In genomic region chr4:77861500-77861899, GRCh38 we compare ENCODE assay signal across 8 cellular contexts. TPM values are rescaled to one million over a fixed set of nuclear protein-coding genes. Genes with fewer than 3 reads are reported as not detected.
A peak's percentile ranks its signal among the peaks of the same experiment; 100 is the strongest.
DNase-seq lines count a peak whose midpoint lies in the region; ATAC-seq, FAIRE-seq and TF ChIP-seq lines count a peak whose summit lies in the region.

No MANE protein-coding gene starts in this region.

- peaks cover 7 to 15% of the 10 kb centered on the region in 2 experiments for H3K79me1 ChIP-seq in IMR-90 (ENCODE audit: low read depth in 1 of 2, low read length in 2 of 2)

- no peak overlapping the region; the same call in 1 of the 2 replicates for H3K18ac ChIP-seq in IMR-90 (ENCODE audit: low read depth, low read length)

- H2AK9ac ChIP-seq in IMR-90 (replicated peaks; ENCODE audit: low read depth, low read length, poor library complexity): no peak overlapping the region

- peak overlapping the region; percentile 86 to 99 for H3K4me3 Mint-ChIP-seq in CD14-positive monocyte
- peak overlapping the region; percentile 99 for H3K4me3 Mint-ChIP-seq in natural killer cell treated with Interleukin-12 subunit alpha and Interleukin-12 subunit beta and Interleukin-15 and Interleukin-18, amount 100 ng/mL, for 72 hours

- dilution Hi-C loops in IMR-90 (cut with HindIII; ENCODE audit: low sequenced_read_pairs, unreplicated experiment): no loop called here

- H2BK20ac ChIP-seq in IMR-90 (ENCODE audit: low read depth, low read length): no peak overlapping the region

- no peaks in the 10 kb centered on the region for H3K9me3 ChIP-seq in IMR-90 (ENCODE audit: control insufficient read depth, insufficient read depth, low read length)

- CTCF ChIA-PET in IMR-90 (lab: Yijun Ruan, JAX): interaction anchor here (1.0 to 1.1 kb wide), 2 partner anchors 12 to 181 kb away, joined by 3 to 6 read pairs; no protein-coding TSS in a partner anchor

- peak overlapping the region; percentile 41; the same call in 2 of the 3 replicates for H2BK15ac ChIP-seq in IMR-90 (ENCODE audit: low read depth, low read length)

- peak overlapping the region; percentile 83; the same call in 1 of the 2 replicates for H3K4ac ChIP-seq in IMR-90 (ENCODE audit: low read depth, low read length)

- intact Hi-C loops in CD14-positive monocyte (cut with micrococcal nuclease): no loop called here
- intact Hi-C loops in IMR-90 (cut with micrococcal nuclease): loop anchor here (5.0 to 10.0 kb wide), 2 partner anchors 61 to 477 kb away; no protein-coding TSS in a partner anchor

- peaks cover 0 to 2% (median 0%) of the 10 kb centered on the region in 7 donors for H3K9me3 Mint-ChIP-seq in CD14-positive monocyte
- H3K9me3 Mint-ChIP-seq in natural killer cell treated with Interleukin-12 subunit alpha and Interleukin-12 subunit beta and Interleukin-15 and Interleukin-18, amount 100 ng/mL, for 72 hours: no peaks in the 10 kb centered on the region

- POLR2A ChIA-PET in IMR-90 (lab: Charles Lee; ENCODE audit: unreplicated experiment): no interaction called here

- in situ Hi-C loops in IMR-90 (cut with MboI; ENCODE audit: low sequenced_read_pairs): loop anchor here (25.0 kb wide), 1 partner anchor 474 kb away; no protein-coding TSS in a partner anchor

- WGBS in IMR-90 (ENCODE audit: extremely low coverage in 2 of 2, insufficient read length in 1 of 2), 2 experiments: no CpG with 5 or more reads among the region's 1 CpG

- H3K27ac ChIP-seq in IMR-90 (ENCODE audit: insufficient read depth, low read length): no peak overlapping the region; the same call in 1 of the 2 replicates

- ATAC-seq in IMR-90 (ENCODE audit: low read depth): no peak
- peak in 1 of 2 donors; percentile 69 for ATAC-seq in natural killer cell treated with Interleukin-12 subunit alpha and Interleukin-12 subunit beta and Interleukin-15 and Interleukin-18, amount 100 ng/mL, for 72 hours

- no TSS peak for BruUV-seq in IMR-90 (replicated peaks; lab: Mats Ljungman, UMichigan)

- peak overlapping the region; percentile 75; the same call in 1 of the 2 replicates for H3K23ac ChIP-seq in IMR-90 (ENCODE audit: low read depth, low read length)

- H3K27ac Mint-ChIP-seq in CD14-positive monocyte: peak overlapping the region; percentile 98 to 99 (median 99)
- peak overlapping the region; percentile 99 to 100 for H3K27ac Mint-ChIP-seq in natural killer cell treated with Interleukin-12 subunit alpha and Interleukin-12 subunit beta and Interleukin-15 and Interleukin-18, amount 100 ng/mL, for 72 hours

- peak overlapping the region; percentile 71; the same call in 1 of the 2 replicates for H3K14ac ChIP-seq in IMR-90 (replicated peaks; ENCODE audit: low read depth, low read length)

- peaks cover 6 to 10% of the 10 kb centered on the region in 2 donors for H3K36me3 Mint-ChIP-seq in CD14-positive monocyte
- peaks cover 12% of the 10 kb centered on the region for H3K36me3 Mint-ChIP-seq in natural killer cell treated with Interleukin-12 subunit alpha and Interleukin-12 subunit beta and Interleukin-15 and Interleukin-18, amount 100 ng/mL, for 72 hours

- H3K9ac ChIP-seq in IMR-90 (ENCODE audit: low read depth, low read length): peak overlapping the region; percentile 72; the same call in 1 of the 2 replicates

- FAIRE-seq in bronchial epithelial cell (lab: Jason Lieb, UNC): no peak

- H3K36me3 ChIP-seq in IMR-90 (ENCODE audit: control insufficient read depth, insufficient read depth, low read length): no peaks in the 10 kb centered on the region; the same call in 1 of the 2 replicates
- no peaks in the 10 kb centered on the region for H3K36me3 ChIP-seq in bronchial epithelial cell (ENCODE audit: control insufficient read depth, insufficient read depth, low read length)

- H3K4me3 ChIP-seq in IMR-90 (ENCODE audit: insufficient read depth, low read depth, low read length) (peak overlapping the region; percentile 66; the same call in 1 of the 2 replicates), bronchial epithelial cell (ENCODE audit: low read depth, low read length) (peak overlapping the region; percentile 92)

- no peak for TF ChIP-seq RAD21 in IMR-90 (IDR thresholded peaks at IDR 0.05; ENCODE audit: low read length)

- TF ChIP-seq CTCF in CD14-positive monocyte (IDR thresholded peaks at IDR 0.05): no peak
- TF ChIP-seq CTCF in IMR-90 (conservative IDR thresholded peaks at IDR 0.05; ENCODE audit: low read depth, low read length): no peak
- no peak for TF ChIP-seq CTCF in bronchial epithelial cell (IDR thresholded peaks at IDR 0.05; ENCODE audit: insufficient read depth, low read length, severe bottlenecking)

- H3K4me2 ChIP-seq in IMR-90 (ENCODE audit: low read depth, low read length): peak overlapping the region; percentile 81; the same call in 1 of the 2 replicates

- peaks cover 36% of the 10 kb centered on the region for H3K4me1 Mint-ChIP-seq in CD14-positive monocyte
- H3K4me1 Mint-ChIP-seq in natural killer cell treated with Interleukin-12 subunit alpha and Interleukin-12 subunit beta and Interleukin-15 and Interleukin-18, amount 100 ng/mL, for 72 hours (ENCODE audit: low read depth in 2 of 2): peaks cover 44 to 65% of the 10 kb centered on the region in 2 donors

- peak overlapping the region; percentile 88 to 100 for H4K8ac ChIP-seq in IMR-90 (ENCODE audit: low read depth in 2 of 2, low read length in 2 of 2)

- peak overlapping the region; percentile 69 for H3K56ac ChIP-seq in IMR-90 (ENCODE audit: extremely low read depth, insufficient read depth, low read length)

- H3K27me3 Mint-ChIP-seq in CD14-positive monocyte (ENCODE audit: low read depth in 3 of 3): peaks cover 0 to 3% (median 0%) of the 10 kb centered on the region in 3 donors
- no peaks in the 10 kb centered on the region for H3K27me3 Mint-ChIP-seq in natural killer cell treated with Interleukin-12 subunit alpha and Interleukin-12 subunit beta and Interleukin-15 and Interleukin-18, amount 100 ng/mL, for 72 hours

- peak overlapping the region; percentile 91 for H2AFZ ChIP-seq in IMR-90 (replicated peaks; ENCODE audit: low read length, poor library complexity)

- H2BK120ac ChIP-seq in IMR-90 (ENCODE audit: low read depth, low read length): 0 out of 2 replicates have a peak overlapping the region, but pooled peaks have one; percentile 35

- H3K4me1 ChIP-seq in IMR-90 (ENCODE audit: control insufficient read depth, insufficient read depth, low read length): peaks cover 1% of the 10 kb centered on the region; the same call in 1 of the 2 replicates

- no peaks in the 10 kb centered on the region for H4K20me1 ChIP-seq in IMR-90 (ENCODE audit: insufficient read depth, low read length)

- H2BK5ac ChIP-seq in IMR-90 (ENCODE audit: low read depth, low read length, poor library complexity, severe bottlenecking): peak overlapping the region; percentile 94

- no peaks in the 10 kb centered on the region for H3K9me1 ChIP-seq in IMR-90 (ENCODE audit: insufficient read depth, low read length)

- H3K27me3 ChIP-seq in IMR-90 (ENCODE audit: control insufficient read depth, insufficient read depth, low read length) (no peaks in the 10 kb centered on the region), bronchial epithelial cell (ENCODE audit: control insufficient read depth, insufficient read depth, low read length) (no peaks in the 10 kb centered on the region)

- DNase-seq in CD14-positive monocyte (ENCODE audit: low spot score) (no peak), IMR-90 (no peak), bronchial epithelial cell (ENCODE audit: low read depth) (peak; percentile 10), COLO829 (ENCODE audit: low spot score) (no peak), COLO668 (lab: John Stamatoyannopoulos, UW; ENCODE audit: unreplicated experiment) (no peak), NCI-H1694 (lab: John Stamatoyannopoulos, UW) (no peak)
- no peak for DNase-seq in natural killer cell treated with Interleukin-12 subunit alpha and Interleukin-12 subunit beta and Interleukin-15 and Interleukin-18, amount 100 ng/mL, for 72 hours (ENCODE audit: low spot score)
- no peak for DNase-seq in activated effector memory CD4-positive, alpha-beta T cell treated with Interleukin-2 at 50 U/mL for 16 hours

- H4K5ac ChIP-seq in IMR-90 (ENCODE audit: low read depth, low read length): peak overlapping the region; percentile 99; the same call in 1 of the 2 replicates

- H4K91ac ChIP-seq in IMR-90 (ENCODE audit: insufficient read depth, low read depth, low read length): peak overlapping the region; percentile 55; the same call in 1 of the 2 replicates

- peak overlapping the region; percentile 56; the same call in 1 of the 2 replicates for H2AK5ac ChIP-seq in IMR-90 (ENCODE audit: low read depth, low read length)

- no peak for TF ChIP-seq POLR2A in IMR-90 (IDR thresholded peaks at IDR 0.05; ENCODE audit: low read depth, low read length)

TF ChIP-seq in IMR-90, 13 proteins besides CTCF, POLR2A, EP300 and RAD21:
- TF ChIP-seq MAFK (IDR thresholded peaks at IDR 0.05; ENCODE audit: low read depth, low read length): peak; percentile 8; the same call in 1 of the 2 replicates
- TF ChIP-seq MAZ (IDR thresholded peaks at IDR 0.05; ENCODE audit: borderline replicate concordance, low read depth, low read length): no peak

RNA-seq across cellular contexts. Expression of gene MRPL1, which starts 1.1 kb away (rescaled TPM):
- polyA plus RNA-seq in CD14-positive monocyte (10 to 100 TPM; 10.7 to 11.8 TPM), IMR-90 (2012; rRNA removed) (22.4 and 22.5 TPM in 2 replicates)
- total RNA-seq in IMR-90 (2012; rRNA removed) (13.4 and 33.6 TPM in 2 replicates), bronchial epithelial cell (24.7 and 29.4 TPM in 2 replicates)
- 1.3 and 2.3 TPM in 2 replicates for polyA plus RNA-seq in IMR-90 (2012; cell fraction: cytosol; rRNA removed)
- 0.32 and 4.2 TPM in 2 replicates for polyA plus RNA-seq in IMR-90 (2012; cell fraction: nucleus; rRNA removed; ENCODE audit: low replicate concordance)
- 10 to 100 TPM; 39.6 to 53.1 TPM for total RNA-seq in natural killer cell treated with Interleukin-12 subunit alpha and Interleukin-12 subunit beta and Interleukin-15 and Interleukin-18, amount 100 ng/mL, for 72 hours

RNA-seq across cellular contexts. Expression of gene CNOT6L, which starts 42.3 kb away (rescaled TPM):
- polyA plus RNA-seq in CD14-positive monocyte: 10 to 100 TPM; 26.3 to 26.4 TPM
- 14.4 and 21.1 TPM in 2 replicates for total RNA-seq in IMR-90 (2012; rRNA removed)
- polyA plus RNA-seq in IMR-90 (2012; rRNA removed): 3.2 and 3.5 TPM in 2 replicates
- 0.92 and 3.7 TPM in 2 replicates for polyA plus RNA-seq in IMR-90 (2012; cell fraction: cytosol; rRNA removed)
- 0.90 and 5.5 TPM in 2 replicates for polyA plus RNA-seq in IMR-90 (2012; cell fraction: nucleus; rRNA removed; ENCODE audit: low replicate concordance)
- total RNA-seq in bronchial epithelial cell: 15.0 and 16.3 TPM in 2 replicates
- 100 to 1,000 TPM in 1 of 2 donors, 10 to 100 TPM in 1; 90.2 to 130 TPM for total RNA-seq in natural killer cell treated with Interleukin-12 subunit alpha and Interleukin-12 subunit beta and Interleukin-15 and Interleukin-18, amount 100 ng/mL, for 72 hours
